Comparison of ENCODE assay signal across 8 cellular contexts in genomic region chr1:51297401-51298321, GRCh38. TPM values are rescaled to one million over a fixed set of nuclear protein-coding genes. Genes with fewer than 3 reads are reported as not detected.
A peak's percentile ranks its signal among the peaks of the same experiment; 100 is the strongest.
DNase-seq lines count a peak whose midpoint lies in the region; ATAC-seq and TF ChIP-seq lines count a peak whose summit lies in the region.

No MANE protein-coding gene starts in this region.

- H3K27ac Mint-ChIP-seq in activated T-cell treated with anti-CD3 and anti-CD28 coated beads, Interleukin-2, amount 50 U/mL, for 72 hours, result no peak overlapping the region
- H3K27ac Mint-ChIP-seq in type B pancreatic cell, result peak overlapping the region; percentile 47

- no peaks in the 10 kb centered on the region for H3K36me3 ChIP-seq in adipocyte (ENCODE audit: control insufficient read depth, insufficient read depth, low read length, severe bottlenecking)

- no peaks in the 10 kb centered on the region for H3K9me3 ChIP-seq in adipocyte (ENCODE audit: control insufficient read depth, low read length)

- ATAC-seq in activated T-cell treated with anti-CD3 and anti-CD28 coated beads, Interleukin-2, amount 50 U/mL, for 72 hours (replicated peaks in 1 of 2), result no peak
- ATAC-seq in GM18907 (IDR thresholded peaks at IDR 0.05; ENCODE audit: unreplicated experiment) (no peak), omental fat pad (ENCODE audit: low FRiP score) (no peak)

- no peak for DNase-seq in activated T-cell treated with anti-CD3 and anti-CD28 coated beads, Interleukin-2, amount 50 U/mL, for 72 hours
- DNase-seq in activated T-cell treated with anti-CD3 and anti-CD28 coated beads, Interleukin-2, amount 50 U/mL, for 1 hour, result no peak
- DNase-seq in adipocyte (ENCODE audit: low read depth) (no peak), mesenteric fat pad (ENCODE audit: low spot score) (peak; percentile 77), type B pancreatic cell (ENCODE audit: extremely low spot score, unreplicated experiment) (no peak), glomerular visceral epithelial cell (ENCODE audit: extremely low spot score) (no peak), omental fat pad (ENCODE audit: low spot score) (no peak)

- H3K4me3 Mint-ChIP-seq in activated T-cell treated with anti-CD3 and anti-CD28 coated beads, Interleukin-2, amount 50 U/mL, for 72 hours, result peak overlapping the region; percentile 73 to 75
- peak overlapping the region; percentile 9 for H3K4me3 Mint-ChIP-seq in type B pancreatic cell

- H3K27me3 Mint-ChIP-seq in activated T-cell treated with anti-CD3 and anti-CD28 coated beads, Interleukin-2, amount 50 U/mL, for 72 hours (ENCODE audit: low read depth), result peaks cover 8% of the 10 kb centered on the region
- H3K27me3 Mint-ChIP-seq in type B pancreatic cell, result no peaks in the 10 kb centered on the region

- no peaks in the 10 kb centered on the region for H3K9me3 Mint-ChIP-seq in activated T-cell treated with anti-CD3 and anti-CD28 coated beads, Interleukin-2, amount 50 U/mL, for 72 hours
- no peaks in the 10 kb centered on the region for H3K9me3 Mint-ChIP-seq in type B pancreatic cell

- peak overlapping the region; percentile 84 for H3K4me3 ChIP-seq in adipocyte (ENCODE audit: low read length)

- H3K27me3 ChIP-seq in adipocyte (replicated peaks; ENCODE audit: control insufficient read depth, insufficient read depth, low read length), result no peaks in the 10 kb centered on the region

- peaks cover 6% of the 10 kb centered on the region for H3K4me1 ChIP-seq in adipocyte (ENCODE audit: control insufficient read depth, insufficient read depth, low read length)

- TF ChIP-seq CTCF in type B pancreatic cell (conservative IDR thresholded peaks at IDR 0.05), result no peak
- no peak for TF ChIP-seq CTCF in omental fat pad (IDR thresholded peaks at IDR 0.05)

- H3K9ac ChIP-seq in adipocyte (ENCODE audit: low read length), result peak overlapping the region; percentile 85

- no peaks in the 10 kb centered on the region for H3K36me3 Mint-ChIP-seq in activated T-cell treated with anti-CD3 and anti-CD28 coated beads, Interleukin-2, amount 50 U/mL, for 72 hours (ENCODE audit: insufficient read depth in 2 of 2)
- H3K36me3 Mint-ChIP-seq in type B pancreatic cell, result no peaks in the 10 kb centered on the region

- peaks cover 47% of the 10 kb centered on the region for H3K4me1 Mint-ChIP-seq in activated T-cell treated with anti-CD3 and anti-CD28 coated beads, Interleukin-2, amount 50 U/mL, for 72 hours (ENCODE audit: low read depth)
- peaks cover 8% of the 10 kb centered on the region for H3K4me1 Mint-ChIP-seq in type B pancreatic cell (ENCODE audit: unreplicated experiment)

RNA-seq across cellular contexts. Expression of gene TTC39A, which starts 32.7 kb away (rescaled TPM):
- total RNA-seq in activated T-cell treated with anti-CD3 and anti-CD28 coated beads, Interleukin-2, amount 50 U/mL, for 72 hours, result under 1 TPM; 0.51 to 0.77 TPM
- total RNA-seq in mesenteric fat pad, result 0.45 TPM
- 16.3 and 21.1 TPM in 2 replicates for total RNA-seq in type B pancreatic cell (ENCODE audit: low replicate concordance)
- total RNA-seq in omental fat pad, result 1 to 10 TPM in 3 of 4 donors, under 1 TPM in 1; 0.56 to 2.4 (median 1.7) TPM
